Comparison of ENCODE assay signal across 29 cellular contexts in the genomic region with DNA sequence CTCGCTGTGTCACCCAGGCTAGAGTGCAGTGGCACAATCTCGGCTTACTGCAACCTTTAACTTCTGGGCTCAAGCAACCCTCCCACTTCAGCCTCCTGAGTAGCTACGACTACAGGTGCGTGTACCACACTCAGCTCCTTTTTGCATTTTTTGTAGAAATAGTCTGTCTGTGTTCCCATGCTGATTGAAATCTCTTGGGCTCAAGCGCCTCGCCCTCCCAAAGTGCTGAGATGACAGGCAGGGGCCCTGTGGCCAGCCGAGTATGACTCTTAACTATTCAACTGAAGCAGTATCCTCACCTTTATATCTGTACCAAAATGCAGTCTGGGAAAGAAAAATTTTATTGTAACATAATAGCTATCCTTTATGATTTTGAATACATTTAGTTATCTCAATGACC. TPM values are rescaled to one million over a fixed set of nuclear protein-coding genes. Genes with fewer than 3 reads are reported as not detected.
"Had no signal": no experiment of that assay in that cellular context is flagged by ENCODE, and none has a peak within 500 bp of the region (broad histone marks: within the 10 kb centered on the region; RNA-seq: fewer than 3 reads in every experiment).

No MANE protein-coding gene starts in this region.

- ATAC-seq: activated naive CD4-positive, alpha-beta T cell treated with anti-CD3 and anti-CD28 coated beads, Interleukin-2, amount 50 U/mL, for 72 hours; esophagus mucosa; gastrocnemius medialis; heart left ventricle had no signal

- H3K4me3 ChIP-seq: ascending aorta, coronary artery, dorsolateral prefrontal cortex, gastrocnemius medialis, heart left ventricle had no signal

- H3K9me3 ChIP-seq: ascending aorta, gastrocnemius medialis, heart left ventricle had no signal

- H3K4me3 Mint-ChIP-seq: activated CD4-positive, alpha-beta memory T cell treated with anti-CD3 and anti-CD28 coated beads, Interleukin-2, amount 10 ng/mL, durations not matched to agents 7 days and 5 days; activated CD4-positive, alpha-beta T cell treated with anti-CD3 and anti-CD28 coated beads, Interleukin-2, amount 10 ng/mL, durations not matched to agents 7 days and 5 days; activated naive CD4-positive, alpha-beta T cell treated with anti-CD3 and anti-CD28 coated beads, Interleukin-2, amount 10 ng/mL, durations not matched to agents 7 days and 5 days; activated naive CD8-positive, alpha-beta T cell treated with anti-CD3 and anti-CD28 coated beads, Interleukin-2, amount 10 ng/mL, durations not matched to agents 7 days and 5 days; activated T-helper 1 cell treated with anti-CD3 and anti-CD28 coated beads, Interleukin-12 subunit alpha, Interleukin-12 subunit beta, Interleukin-2, Interleukin-4 antibody, amounts not matched to agents 30 ng/mL and 10 ng/mL and 1 ng/mL, durations not matched to agents 14 hours and 24 hours and 36 hours; brain; central memory CD8-positive, alpha-beta T cell; dendritic cell treated with granulocyte-macrophage colony-stimulating factor and Interleukin-4, amounts not matched to agents 40 ng/mL and 50 ng/mL, for 4 days; endodermal cell had no signal

- H3K9me3 Mint-ChIP-seq: activated CD4-positive, alpha-beta memory T cell treated with anti-CD3 and anti-CD28 coated beads, Interleukin-2, amount 10 ng/mL, durations not matched to agents 7 days and 5 days; activated CD4-positive, alpha-beta T cell treated with anti-CD3 and anti-CD28 coated beads, Interleukin-2, amount 10 ng/mL, durations not matched to agents 7 days and 5 days; activated naive CD4-positive, alpha-beta T cell treated with anti-CD3 and anti-CD28 coated beads, Interleukin-2, amount 10 ng/mL, durations not matched to agents 7 days and 5 days; activated naive CD4-positive, alpha-beta T cell treated with anti-CD3 and anti-CD28 coated beads, Interleukin-2, amount 50 U/mL, for 72 hours; activated naive CD8-positive, alpha-beta T cell treated with anti-CD3 and anti-CD28 coated beads, Interleukin-2, amount 10 ng/mL, durations not matched to agents 7 days and 5 days; activated T-helper 1 cell treated with anti-CD3 and anti-CD28 coated beads, Interleukin-12 subunit alpha, Interleukin-12 subunit beta, Interleukin-2, Interleukin-4 antibody, amounts not matched to agents 30 ng/mL and 10 ng/mL and 1 ng/mL, durations not matched to agents 14 hours and 24 hours and 36 hours; brain; central memory CD8-positive, alpha-beta T cell; dendritic cell treated with granulocyte-macrophage colony-stimulating factor and Interleukin-4, amounts not matched to agents 40 ng/mL and 50 ng/mL, for 4 days; endodermal cell had no signal

- H3K4me1 Mint-ChIP-seq: activated CD4-positive, alpha-beta memory T cell treated with anti-CD3 and anti-CD28 coated beads, Interleukin-2, amount 10 ng/mL, durations not matched to agents 7 days and 5 days; activated naive CD4-positive, alpha-beta T cell treated with anti-CD3 and anti-CD28 coated beads, Interleukin-2, amount 10 ng/mL, durations not matched to agents 7 days and 5 days; activated naive CD8-positive, alpha-beta T cell treated with anti-CD3 and anti-CD28 coated beads, Interleukin-2, amount 10 ng/mL, durations not matched to agents 7 days and 5 days; central memory CD8-positive, alpha-beta T cell; endodermal cell had no signal

- H3K4me1 ChIP-seq: ascending aorta, gastrocnemius medialis, heart left ventricle had no signal

- H3K27me3 Mint-ChIP-seq: activated CD4-positive, alpha-beta memory T cell treated with anti-CD3 and anti-CD28 coated beads, Interleukin-2, amount 10 ng/mL, durations not matched to agents 7 days and 5 days; activated CD4-positive, alpha-beta T cell treated with anti-CD3 and anti-CD28 coated beads, Interleukin-2, amount 10 ng/mL, durations not matched to agents 7 days and 5 days; activated naive CD4-positive, alpha-beta T cell treated with anti-CD3 and anti-CD28 coated beads, Interleukin-2, amount 10 ng/mL, durations not matched to agents 7 days and 5 days; activated naive CD8-positive, alpha-beta T cell treated with anti-CD3 and anti-CD28 coated beads, Interleukin-2, amount 10 ng/mL, durations not matched to agents 7 days and 5 days; brain; central memory CD8-positive, alpha-beta T cell; dendritic cell treated with granulocyte-macrophage colony-stimulating factor and Interleukin-4, amounts not matched to agents 40 ng/mL and 50 ng/mL, for 4 days had no signal

- DNase-seq: activated CD4-positive, alpha-beta memory T cell treated with anti-CD3 and anti-CD28 coated beads, Interleukin-2, amount 10 ng/mL, durations not matched to agents 7 days and 5 days; activated CD4-positive, alpha-beta T cell treated with anti-CD3 and anti-CD28 coated beads for 1 hour; activated CD4-positive, alpha-beta T cell treated with anti-CD3 and anti-CD28 coated beads for 4 hours; activated CD4-positive, alpha-beta T cell treated with anti-CD3 and anti-CD28 coated beads, Interleukin-2, amount 10 ng/mL, durations not matched to agents 7 days and 5 days; activated CD4-positive, alpha-beta T cell treated with anti-CD3 and anti-CD28 coated beads, Interleukin-2, amount 50 U/mL, for 4 hours; activated CD8-positive, alpha-beta memory T cell treated with anti-CD3 and anti-CD28 coated beads, Interleukin-2, amount 50 U/mL, for 48 hours; activated gamma-delta T cell; activated naive CD4-positive, alpha-beta T cell; activated naive CD4-positive, alpha-beta T cell treated with anti-CD3 and anti-CD28 coated beads, Interleukin-2, amount 10 ng/mL, durations not matched to agents 7 days and 5 days; activated naive CD8-positive, alpha-beta T cell treated with anti-CD3 and anti-CD28 coated beads, Interleukin-2, amount 10 ng/mL, durations not matched to agents 7 days and 5 days; activated T-cell treated with anti-CD3 and anti-CD28 coated beads, Interleukin-2, amount 50 U/mL, for 48 hours; dorsolateral prefrontal cortex; effector memory CD4-positive, alpha-beta T cell; endodermal cell; foreskin fibroblast; gastrocnemius medialis; glutamatergic neuron; heart left ventricle; T-helper 1 cell; T-helper 2 cell had no signal

- H3K27ac ChIP-seq: ascending aorta, coronary artery, dorsolateral prefrontal cortex, gastrocnemius medialis, heart left ventricle had no signal

- H3K27me3 ChIP-seq: ascending aorta, dorsolateral prefrontal cortex, gastrocnemius medialis, heart left ventricle had no signal

- H3K27ac Mint-ChIP-seq: activated CD4-positive, alpha-beta memory T cell treated with anti-CD3 and anti-CD28 coated beads, Interleukin-2, amount 10 ng/mL, durations not matched to agents 7 days and 5 days; activated CD4-positive, alpha-beta T cell treated with anti-CD3 and anti-CD28 coated beads, Interleukin-2, amount 10 ng/mL, durations not matched to agents 7 days and 5 days; activated naive CD4-positive, alpha-beta T cell treated with anti-CD3 and anti-CD28 coated beads, Interleukin-2, amount 10 ng/mL, durations not matched to agents 7 days and 5 days; activated naive CD8-positive, alpha-beta T cell treated with anti-CD3 and anti-CD28 coated beads, Interleukin-2, amount 10 ng/mL, durations not matched to agents 7 days and 5 days; activated T-helper 1 cell treated with anti-CD3 and anti-CD28 coated beads, Interleukin-12 subunit alpha, Interleukin-12 subunit beta, Interleukin-2, Interleukin-4 antibody, amounts not matched to agents 30 ng/mL and 10 ng/mL and 1 ng/mL, durations not matched to agents 14 hours and 24 hours and 36 hours; dendritic cell treated with granulocyte-macrophage colony-stimulating factor and Interleukin-4, amounts not matched to agents 40 ng/mL and 50 ng/mL, for 4 days; endodermal cell had no signal

- FAIRE-seq: bronchial epithelial cell had no signal

RNA-seq across cellular contexts. Expression of a gene that starts 12.2 kb away (rescaled TPM):
- total RNA-seq: ascending aorta, bronchial epithelial cell, endodermal cell, esophagus mucosa had no signal
